9 cellular contexts compared by ENCODE assay signal in the genomic region with DNA sequence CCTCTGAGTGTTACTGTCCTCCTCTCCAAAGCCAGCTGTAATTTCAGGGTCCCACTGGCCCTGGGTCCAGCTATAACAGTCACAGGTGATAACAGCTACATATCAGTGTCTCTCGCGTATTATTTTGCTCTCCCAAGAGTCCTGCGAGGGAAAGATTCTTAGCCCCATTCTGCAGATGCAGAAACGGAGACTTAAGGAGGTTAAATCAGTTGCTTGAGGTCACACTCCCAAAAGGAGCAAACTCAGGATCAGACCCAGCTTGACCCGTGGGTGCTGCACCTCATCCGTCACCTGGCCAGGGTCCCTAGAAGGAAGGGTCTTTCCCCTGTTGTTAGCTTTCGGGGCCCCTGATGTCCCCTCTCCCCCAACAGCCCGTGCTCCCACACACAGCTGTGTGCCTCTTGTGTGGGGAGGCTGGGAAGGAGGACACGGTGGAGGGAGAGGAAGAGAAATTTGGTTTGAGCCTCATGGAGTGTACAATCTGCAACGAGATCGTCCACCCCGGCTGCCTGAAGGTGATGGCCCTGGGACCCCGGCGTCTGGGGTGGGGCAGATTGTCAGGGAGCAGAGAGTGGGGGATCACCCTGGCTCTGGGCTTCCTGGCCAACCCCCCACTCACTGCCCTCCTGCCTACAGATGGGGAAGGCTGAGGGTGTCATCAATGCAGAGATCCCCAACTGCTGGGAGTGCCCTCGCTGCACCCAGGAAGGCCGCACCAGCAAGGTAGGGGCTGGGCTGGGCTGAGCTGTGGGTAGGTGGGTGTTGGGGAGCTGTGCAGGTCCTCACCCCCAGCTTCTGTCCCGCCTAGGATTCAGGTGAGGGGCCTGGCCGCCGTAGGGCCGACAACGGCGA. TPM values are rescaled to one million over a fixed set of nuclear protein-coding genes. Genes with fewer than 3 reads are reported as not detected.
A peak's percentile ranks its signal among the peaks of the same experiment; 100 is the strongest.
DNase-seq lines count a peak whose midpoint lies in the region; ATAC-seq, FAIRE-seq and TF ChIP-seq lines count a peak whose summit lies in the region.
"Had no signal": no experiment of that assay in that cellular context is flagged by ENCODE, and none has a peak within 500 bp of the region (broad histone marks: within the 10 kb centered on the region; RNA-seq: fewer than 3 reads in every experiment).

No MANE protein-coding gene starts in this region.

- no peak for DNase-seq in A549 (ENCODE audit: low read depth in 1 of 2, low spot score in 1 of 2)
- no peak for DNase-seq in PC-3
- no peak for DNase-seq in EL
- DNase-seq: activated CD8-positive, alpha-beta memory T cell treated with anti-CD3 and anti-CD28 coated beads, Interleukin-2, amount 50 U/mL, for 4 hours; effector memory CD4-positive, alpha-beta T cell had no signal

- intact Hi-C loops in PC-3 (cut with micrococcal nuclease), result no loop called here

- no TSS peak for BruUV-seq in PC-3 (replicated peaks; lab: Mats Ljungman, UMichigan)

- H3K9ac ChIP-seq in iPS-15b (ENCODE audit: low read depth, low read length) (peak overlapping the region; percentile 24), PC-3 (ENCODE audit: low read length) (no peak overlapping the region)

- no peaks in the 10 kb centered on the region for H4K20me1 ChIP-seq in PC-3 (ENCODE audit: low read length)

- no peak for TF ChIP-seq RAD21 in A549 (conservative IDR thresholded peaks at IDR 0.05 in 1 of 2, IDR thresholded peaks at IDR 0.05 in 1 of 2)

- POLR2A ChIA-PET in A549 (lab: Yijun Ruan, JAX), result no interaction called here
- POLR2A ChIA-PET in PC-3 (lab: Charles Lee; ENCODE audit: unreplicated experiment), result no interaction called here

- peaks cover 15% of the 10 kb centered on the region; the same call in 2 of the 3 replicates for H3K4me1 ChIP-seq in A549
- peaks cover 2% of the 10 kb centered on the region for H3K4me1 ChIP-seq in iPS-15b (ENCODE audit: control insufficient read depth, insufficient read depth, low read length)
- no peaks in the 10 kb centered on the region for H3K4me1 ChIP-seq in PC-3 (ENCODE audit: insufficient read depth, low read length)

- 91% methylated on average over 13 of the region's 22 CpGs for WGBS in A549 (ENCODE audit: missing lambda C conversion rate)

- H3F3A ChIP-seq in PC-3 (ENCODE audit: low read length, unreplicated experiment), result no peaks in the 10 kb centered on the region

- TF ChIP-seq POLR2A in A549 (IDR thresholded peaks at IDR 0.05; ENCODE audit: low read length), result no peak

- no peak overlapping the region for H2AFZ ChIP-seq in PC-3 (ENCODE audit: low read length)

- no peaks in the 10 kb centered on the region for H3K9me3 ChIP-seq in A549
- H3K9me3 ChIP-seq in KOPT-K1 (ENCODE audit: insufficient read depth, low read length, poor library complexity, severe bottlenecking), result no peaks in the 10 kb centered on the region
- H3K9me3 ChIP-seq in iPS-15b (ENCODE audit: control insufficient read depth, insufficient read depth, low read length), result no peaks in the 10 kb centered on the region
- no peaks in the 10 kb centered on the region for H3K9me3 ChIP-seq in PC-3 (ENCODE audit: low read length)
- H3K9me3 ChIP-seq: upper lobe of left lung had no signal

- peaks cover 6% of the 10 kb centered on the region for H3K79me2 ChIP-seq in PC-3 (ENCODE audit: low read length)

- ATAC-seq in A549 (no peak), PC-3 (no peak), HG03280 (IDR thresholded peaks at IDR 0.05; ENCODE audit: unreplicated experiment) (no peak)

- H3K36me3 ChIP-seq in KOPT-K1 (ENCODE audit: insufficient read depth, low read length) (peaks cover 61% of the 10 kb centered on the region), iPS-15b (ENCODE audit: control insufficient read depth, insufficient read depth, low read length) (peaks cover 3% of the 10 kb centered on the region), PC-3 (ENCODE audit: low read depth, low read length) (no peaks in the 10 kb centered on the region; the same call in 1 of the 2 replicates)

- H3K27me3 ChIP-seq in iPS-15b (ENCODE audit: control insufficient read depth, insufficient read depth, low read length) (no peaks in the 10 kb centered on the region), PC-3 (ENCODE audit: low read length) (no peaks in the 10 kb centered on the region)
- H3K27me3 ChIP-seq: upper lobe of left lung had no signal

- H3K4me3 ChIP-seq in A549, result no peak overlapping the region
- peak overlapping the region; percentile 30 for H3K4me3 ChIP-seq in iPS-15b (ENCODE audit: low read depth, low read length)
- no peak overlapping the region for H3K4me3 ChIP-seq in PC-3 (ENCODE audit: low read length)
- H3K4me3 ChIP-seq: upper lobe of left lung had no signal

- CTCF ChIA-PET in A549 (lab: Yijun Ruan, JAX) (interaction anchor here (0.9 to 12.2 kb wide), 6 partner anchors 8 to 82 kb away, joined by 4 to 134 read pairs (median 6); no protein-coding TSS in a partner anchor), PC-3 (lab: Charles Lee) (no interaction called here)

- no peak for TF ChIP-seq EP300 in A549 (IDR thresholded peaks at IDR 0.05)

- FAIRE-seq in A549 (lab: Jason Lieb, UNC), result no peak

- H3K27ac ChIP-seq in A549 (peak overlapping the region; percentile 37 to 66; a peak in 3 of 6 replicates), KOPT-K1 (ENCODE audit: low read depth, low read length, poor library complexity, severe bottlenecking) (peak overlapping the region; percentile 13), PC-3 (ENCODE audit: low read length) (no peak overlapping the region)

- H3K9me2 ChIP-seq in PC-3 (replicated peaks; ENCODE audit: low read length), result no peaks in the 10 kb centered on the region

- TF ChIP-seq CTCF in A549 (IDR thresholded peaks at IDR 0.05), result no peak
- TF ChIP-seq CTCF in PC-3 (conservative IDR thresholded peaks at IDR 0.05; ENCODE audit: low read depth, low read length), result no peak

- H3K4me2 ChIP-seq in A549 (0 out of 3 replicates have a peak overlapping the region, but pooled peaks have one; percentile 17), PC-3 (ENCODE audit: low read length) (no peak overlapping the region)

TF ChIP-seq in A549, 52 proteins besides CTCF, POLR2A, EP300 and RAD21 (continues in another document):
- TF ChIP-seq JUNB (IDR thresholded peaks at IDR 0.05) (no peak), HOXB13 (CRISPR knock-in tag; IDR thresholded peaks at IDR 0.05; ENCODE audit: low read depth) (no peak), FOXS1 (CRISPR knock-in tag; IDR thresholded peaks at IDR 0.05) (no peak), HES2 (IDR thresholded peaks at IDR 0.05) (no peak), NPAS2 (CRISPR knock-in tag; IDR thresholded peaks at IDR 0.05; ENCODE audit: borderline replicate concordance) (no peak), FOSL2 (IDR thresholded peaks at IDR 0.05) (no peak), FOSL2 (CRISPR knock-in tag; IDR thresholded peaks at IDR 0.05) (no peak), ESRRA (IDR thresholded peaks at IDR 0.05; ENCODE audit: borderline replicate concordance, low read length) (no peak), NR3C1 (IDR thresholded peaks at IDR 0.05) (no peak), JUN (IDR thresholded peaks at IDR 0.05) (no peak), RFX5 (IDR thresholded peaks at IDR 0.05) (no peak), RNF2 (IDR thresholded peaks at IDR 0.05; ENCODE audit: borderline replicate concordance, low read depth) (no peak)
- TF ChIP-seq, protein P1, sequence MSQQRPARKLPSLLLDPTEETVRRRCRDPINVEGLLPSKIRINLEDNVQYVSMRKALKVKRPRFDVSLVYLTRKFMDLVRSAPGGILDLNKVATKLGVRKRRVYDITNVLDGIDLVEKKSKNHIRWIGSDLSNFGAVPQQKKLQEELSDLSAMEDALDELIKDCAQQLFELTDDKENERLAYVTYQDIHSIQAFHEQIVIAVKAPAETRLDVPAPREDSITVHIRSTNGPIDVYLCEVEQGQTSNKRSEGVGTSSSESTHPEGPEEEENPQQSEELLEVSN (IDR thresholded peaks at IDR 0.05; ENCODE audit: borderline replicate concordance, low read depth), result no peak

RNA-seq across cellular contexts. Expression of gene FBXL19, which starts 3.8 kb away (rescaled TPM):
- polyA plus RNA-seq in A549 (2011; rRNA removed), result 5.6 and 7.0 TPM in 2 replicates
- 11.4 and 17.1 TPM in 2 replicates for polyA plus RNA-seq in A549 (2012; cell fraction: cytosol; rRNA removed)
- polyA plus RNA-seq in A549 (2012; cell fraction: nucleus; rRNA removed), result 29.7 and 38.9 TPM in 2 replicates
- 15.5 to 21.5 TPM (median 18.3 TPM) in 3 replicates for polyA plus RNA-seq in A549 (2017; fragmentation: RNase III; extraction: RNeasy Plus Mini Kit Qiagen cat#74134 plus additional on column Dnase treatment)
- 6.8 and 9.4 TPM in 2 replicates for polyA minus RNA-seq in A549 (2011; rRNA and poly(A)+ RNA removed)
- 36.2 and 48.5 TPM in 2 replicates for total RNA-seq in PC-3 (2014; rRNA removed)

RNA-seq across cellular contexts. Expression of gene ORAI3, which starts 21.7 kb away (rescaled TPM):
- polyA plus RNA-seq in A549 (2011; rRNA removed) (14.1 and 17.3 TPM in 2 replicates), A549 (2017; fragmentation: RNase III; extraction: RNeasy Plus Mini Kit Qiagen cat#74134 plus additional on column Dnase treatment) (7.1 to 11.8 TPM (median 10.5 TPM) in 3 replicates)
- polyA plus RNA-seq in A549 (2012; cell fraction: cytosol; rRNA removed), result 5.9 and 10.3 TPM in 2 replicates
- polyA plus RNA-seq in A549 (2012; cell fraction: nucleus; rRNA removed), result 10.8 and 11.6 TPM in 2 replicates
- polyA minus RNA-seq in A549 (2011; rRNA and poly(A)+ RNA removed), result 11.0 and 13.8 TPM in 2 replicates
- total RNA-seq in PC-3 (2014; rRNA removed), result 3.6 and 5.7 TPM in 2 replicates

RNA-seq across cellular contexts. Expression of gene SETD1A, which starts 30.4 kb away (rescaled TPM):
- polyA plus RNA-seq in A549 (2011; rRNA removed) (2.0 and 3.8 TPM in 2 replicates), A549 (2017; fragmentation: RNase III; extraction: RNeasy Plus Mini Kit Qiagen cat#74134 plus additional on column Dnase treatment) (15.7 to 22.6 TPM (median 21.2 TPM) in 3 replicates)
- polyA plus RNA-seq in A549 (2012; cell fraction: cytosol; rRNA removed), result 8.7 and 11.2 TPM in 2 replicates
- 30.5 and 31.9 TPM in 2 replicates for polyA plus RNA-seq in A549 (2012; cell fraction: nucleus; rRNA removed)
- 3.9 and 7.0 TPM in 2 replicates for polyA minus RNA-seq in A549 (2011; rRNA and poly(A)+ RNA removed)
- total RNA-seq in PC-3 (2014; rRNA removed), result 7.9 and 8.6 TPM in 2 replicates

RNA-seq across cellular contexts. Expression of gene CTF1, which starts 30.7 kb away (rescaled TPM):
- polyA plus RNA-seq in A549 (2011; rRNA removed), result 0.13 and 0.44 TPM in 2 replicates
- 0.34 and 0.52 TPM in 2 replicates for polyA plus RNA-seq in A549 (2012; cell fraction: cytosol; rRNA removed)
- polyA plus RNA-seq in A549 (2012; cell fraction: nucleus; rRNA removed), result 0.23 and 0.54 TPM in 2 replicates
- 0.16 to 0.30 TPM (median 0.23 TPM) in 3 replicates for polyA plus RNA-seq in A549 (2017; fragmentation: RNase III; extraction: RNeasy Plus Mini Kit Qiagen cat#74134 plus additional on column Dnase treatment)
- 0.17 and 0.63 TPM in 2 replicates for polyA minus RNA-seq in A549 (2011; rRNA and poly(A)+ RNA removed)
- 0.29 and 0.98 TPM in 2 replicates for total RNA-seq in PC-3 (2014; rRNA removed)

RNA-seq across cellular contexts. Expression of gene BCL7C, which starts 33.3 kb away (rescaled TPM):
- polyA plus RNA-seq in A549 (2011; rRNA removed), result 9.5 and 10.8 TPM in 2 replicates
- 23.9 and 29.3 TPM in 2 replicates for polyA plus RNA-seq in A549 (2012; cell fraction: cytosol; rRNA removed)
- 13.5 and 14.3 TPM in 2 replicates for polyA plus RNA-seq in A549 (2012; cell fraction: nucleus; rRNA removed)
- polyA plus RNA-seq in A549 (2017; fragmentation: RNase III; extraction: RNeasy Plus Mini Kit Qiagen cat#74134 plus additional on column Dnase treatment), result 12.9 to 13.9 TPM (median 13.6 TPM) in 3 replicates
- 2.3 and 3.6 TPM in 2 replicates for polyA minus RNA-seq in A549 (2011; rRNA and poly(A)+ RNA removed)
- 75.6 and 97.3 TPM in 2 replicates for total RNA-seq in PC-3 (2014; rRNA removed)
